ENCODE assay signal across 29 cellular contexts in the genomic region with DNA sequence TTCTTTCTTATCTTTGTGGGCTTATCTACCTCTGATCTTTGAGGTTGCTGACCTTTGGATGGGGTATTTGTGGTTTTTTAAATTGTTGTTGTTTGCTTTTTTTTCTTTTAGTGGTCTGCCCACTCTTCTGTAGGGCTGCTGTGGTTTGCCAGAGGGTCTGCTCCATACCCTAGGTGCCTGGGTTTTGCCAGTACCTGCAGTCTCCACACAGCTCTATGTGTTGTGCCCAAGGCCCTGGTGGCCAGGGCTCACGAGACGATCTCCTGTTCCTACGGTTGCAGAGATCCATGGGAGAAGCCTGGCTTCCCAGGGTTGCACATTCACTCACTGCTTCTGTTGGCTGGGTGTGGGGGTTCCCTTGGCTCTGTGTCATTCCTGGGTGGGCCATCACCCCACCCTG.
"Had no signal": no experiment of that assay in that cellular context is flagged by ENCODE, and none has a peak within 500 bp of the region (broad histone marks: within the 10 kb centered on the region; RNA-seq: fewer than 3 reads in every experiment).

No MANE protein-coding gene starts in this region.

- H3K4me1 ChIP-seq: parathyroid adenoma, psoas muscle, right lobe of liver, upper lobe of left lung, vagina had no signal

- H3K4me1 Mint-ChIP-seq: nephron progenitor cell; stimulated activated effector memory CD8-positive, alpha-beta T cell treated with anti-CD3 and anti-CD28 coated beads, Interleukin-12 subunit alpha, Interleukin-12 subunit beta, amount 100 ng/mL, for 72 hours; stimulated activated naive B cell treated with anti-CD40 and anti-IgM and Interleukin-4, amounts not matched to agents 10 μg/mL and 1 μg/mL and 100 μg/mL, for 72 hours had no signal

- H3K9me3 ChIP-seq: ovary, psoas muscle, right lobe of liver, sigmoid colon, stomach, thoracic aorta, thyroid gland, upper lobe of left lung, vagina had no signal

- H3K36me3 Mint-ChIP-seq: natural killer cell treated with Interleukin-12 subunit alpha and Interleukin-12 subunit beta and Interleukin-15 and Interleukin-18, amount 100 ng/mL, for 72 hours; stimulated activated effector memory CD8-positive, alpha-beta T cell treated with anti-CD3 and anti-CD28 coated beads, Interleukin-12 subunit alpha, Interleukin-12 subunit beta, amount 100 ng/mL, for 72 hours; stimulated activated naive B cell treated with anti-CD40 and anti-IgM and Interleukin-4, amounts not matched to agents 10 μg/mL and 1 μg/mL and 100 μg/mL, for 72 hours had no signal

- H3K27ac Mint-ChIP-seq: natural killer cell treated with Interleukin-12 subunit alpha and Interleukin-12 subunit beta and Interleukin-15 and Interleukin-18, amount 100 ng/mL, for 72 hours; nephron progenitor cell; progenitor cell of endocrine pancreas; stimulated activated effector memory CD8-positive, alpha-beta T cell treated with anti-CD3 and anti-CD28 coated beads, Interleukin-12 subunit alpha, Interleukin-12 subunit beta, amount 100 ng/mL, for 72 hours; stimulated activated naive B cell treated with anti-CD40 and anti-IgM and Interleukin-4, amounts not matched to agents 10 μg/mL and 1 μg/mL and 100 μg/mL, for 72 hours; stimulated activated naive CD8-positive, alpha-beta T cell treated with anti-CD3 and anti-CD28 coated beads, Interleukin-15, Interleukin-2, amounts not matched to agents 100 ng/mL and 50 ng/mL, for 24 hours had no signal

- H3K27me3 Mint-ChIP-seq: progenitor cell of endocrine pancreas; stimulated activated naive B cell treated with anti-CD40 and anti-IgM and Interleukin-4, amounts not matched to agents 10 μg/mL and 1 μg/mL and 100 μg/mL, for 72 hours had no signal

- H3K9ac ChIP-seq: parathyroid adenoma had no signal

- H3K4me3 ChIP-seq: ovary, psoas muscle, right lobe of liver, sigmoid colon, stomach, thoracic aorta, thyroid gland, tibial nerve, upper lobe of left lung, vagina had no signal

- DNase-seq: naive thymus-derived CD8-positive, alpha-beta T cell; nephron progenitor cell; occipital lobe; ovary; posterior cingulate gyrus; psoas muscle; right cardiac atrium; right lobe of liver; sigmoid colon; small intestine; stimulated activated CD4-positive, alpha-beta T cell treated with anti-CD3 and anti-CD28 coated beads, Interleukin-15, amount 100 ng/mL, for 24 hours; stimulated activated CD4-positive, alpha-beta T cell treated with anti-CD3 and anti-CD28 coated beads, Interleukin-2, amount 100 ng/mL, for 24 hours; stimulated activated CD4-positive, alpha-beta T cell treated with anti-CD3 and anti-CD28 coated beads, Interleukin-2, amount 100 ng/mL, for 48 hours; stimulated activated CD4-positive, alpha-beta T cell treated with anti-CD3 and anti-CD28 coated beads, Interleukin-4, amount 100 ng/mL, for 24 hours; stimulated activated naive B cell treated with anti-CD40 and anti-IgM and Interleukin-4, amounts not matched to agents 10 μg/mL and 1 μg/mL and 100 μg/mL, for 72 hours; stimulated activated naive CD4-positive, alpha-beta T cell treated with Interleukin-2 at 50 U/mL for 16 hours; stomach; thyroid gland; trophoblast cell; upper lobe of left lung had no signal

- H3K36me3 ChIP-seq: ovary, right lobe of liver, sigmoid colon, stomach, thoracic aorta, thyroid gland, tibial nerve, upper lobe of left lung, vagina had no signal

- ATAC-seq: naive thymus-derived CD8-positive, alpha-beta T cell; natural killer cell treated with Interleukin-12 subunit alpha and Interleukin-12 subunit beta and Interleukin-15 and Interleukin-18, amount 100 ng/mL, for 72 hours; psoas muscle; right cardiac atrium; right lobe of liver; stimulated activated effector memory CD8-positive, alpha-beta T cell treated with anti-CD3 and anti-CD28 coated beads, Interleukin-12 subunit alpha, Interleukin-12 subunit beta, amount 100 ng/mL, for 72 hours; stimulated activated naive B cell treated with anti-CD40 and anti-IgM and Interleukin-4, amounts not matched to agents 10 μg/mL and 1 μg/mL and 100 μg/mL, for 72 hours had no signal

- H3K27me3 ChIP-seq: ovary, right lobe of liver, sigmoid colon, stomach, thyroid gland, tibial nerve, upper lobe of left lung, vagina had no signal

- H3K9me3 Mint-ChIP-seq: natural killer cell treated with Interleukin-12 subunit alpha and Interleukin-12 subunit beta and Interleukin-15 and Interleukin-18, amount 100 ng/mL, for 72 hours; stimulated activated naive B cell treated with anti-CD40 and anti-IgM and Interleukin-4, amounts not matched to agents 10 μg/mL and 1 μg/mL and 100 μg/mL, for 72 hours had no signal

- H3K4me3 Mint-ChIP-seq: naive thymus-derived CD8-positive, alpha-beta T cell; natural killer cell treated with Interleukin-12 subunit alpha and Interleukin-12 subunit beta and Interleukin-15 and Interleukin-18, amount 100 ng/mL, for 72 hours; nephron progenitor cell; neural crest cell; stimulated activated effector memory CD8-positive, alpha-beta T cell treated with anti-CD3 and anti-CD28 coated beads, Interleukin-12 subunit alpha, Interleukin-12 subunit beta, amount 100 ng/mL, for 72 hours; stimulated activated naive B cell treated with anti-CD40 and anti-IgM and Interleukin-4, amounts not matched to agents 10 μg/mL and 1 μg/mL and 100 μg/mL, for 72 hours; stimulated activated naive CD8-positive, alpha-beta T cell treated with anti-CD3 and anti-CD28 coated beads, Interleukin-15, Interleukin-2, amounts not matched to agents 100 ng/mL and 50 ng/mL, for 24 hours had no signal

- H3K27ac ChIP-seq: ovary, parathyroid adenoma, psoas muscle, right lobe of liver, sigmoid colon, stomach, thoracic aorta, thyroid gland, tibial nerve, upper lobe of left lung, vagina had no signal

- H2AFZ ChIP-seq: parathyroid adenoma had no signal
